Comparison of ENCODE assay signal across 29 cellular contexts in the genomic region with DNA sequence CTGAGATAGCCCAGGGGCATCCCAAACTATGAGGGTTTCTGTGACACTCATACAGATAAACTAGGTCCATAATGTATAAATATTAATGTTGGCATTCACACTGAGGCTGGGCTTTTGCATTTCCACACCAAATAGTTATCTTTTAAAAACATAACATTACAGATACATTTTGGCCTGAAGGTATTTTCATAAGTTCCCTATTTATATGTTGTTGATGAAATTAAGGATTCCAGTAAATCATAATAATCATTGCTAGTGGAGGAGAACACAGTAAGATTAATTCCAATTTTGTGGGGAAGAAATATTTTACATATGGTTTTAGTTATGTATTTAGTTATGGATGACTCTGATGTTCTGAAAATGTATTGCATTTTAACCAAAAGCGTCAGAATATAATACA.
"Had no signal": no experiment of that assay in that cellular context is flagged by ENCODE, and none has a peak within 500 bp of the region (broad histone marks: within the 10 kb centered on the region; RNA-seq: fewer than 3 reads in every experiment).

No MANE protein-coding gene starts in this region.

- H3K27ac ChIP-seq: stomach, suprapubic skin, testis, thoracic aorta, thyroid gland, tibial artery, tibial nerve, transverse colon, upper lobe of left lung, upper lobe of right lung, uterus, vagina had no signal

- H3K4me3 ChIP-seq: stomach, suprapubic skin, testis, thoracic aorta, thyroid gland, tibial artery, tibial nerve, transverse colon, upper lobe of left lung, upper lobe of right lung, uterus, vagina had no signal

- ATAC-seq: stimulated activated effector memory CD8-positive, alpha-beta T cell treated with anti-CD3 and anti-CD28 coated beads, Interleukin-12 subunit alpha, Interleukin-12 subunit beta, amount 100 ng/mL, for 72 hours; stimulated activated memory B cell treated with anti-CD40 and anti-IgM and Interleukin-4, amounts not matched to agents 10 μg/mL and 1 μg/mL and 100 μg/mL, for 72 hours; stimulated activated naive B cell treated with anti-CD40 and anti-IgM and Interleukin-4, amounts not matched to agents 10 μg/mL and 1 μg/mL and 100 μg/mL, for 72 hours; stimulated activated naive CD8-positive, alpha-beta T cell treated with anti-CD3 and anti-CD28 coated beads, Interleukin-15, amount 100 ng/mL, for 72 hours; stimulated activated naive CD8-positive, alpha-beta T cell treated with anti-CD3 and anti-CD28 coated beads, Interleukin-15, Interleukin-2, amounts not matched to agents 100 U/mL and 50 U/mL, for 24 hours; upper lobe of right lung had no signal

- H3K36me3 Mint-ChIP-seq: stimulated activated effector memory CD8-positive, alpha-beta T cell treated with anti-CD3 and anti-CD28 coated beads, Interleukin-12 subunit alpha, Interleukin-12 subunit beta, amount 100 ng/mL, for 72 hours had no signal

- H3K9me3 ChIP-seq: stomach, suprapubic skin, testis, thoracic aorta, thyroid gland, tibial artery, tibial nerve, transverse colon, upper lobe of left lung, upper lobe of right lung, uterus, vagina had no signal

- H3K4me1 ChIP-seq: stomach, suprapubic skin, testis, thyroid gland, tibial artery, tibial nerve, transverse colon, upper lobe of left lung, upper lobe of right lung, uterus, vagina had no signal

- H3K36me3 ChIP-seq: stomach, suprapubic skin, thoracic aorta, thyroid gland, tibial artery, tibial nerve, transverse colon, upper lobe of left lung, upper lobe of right lung, vagina had no signal

- DNase-seq: stimulated activated CD4-positive, alpha-beta T cell treated with anti-CD3 and anti-CD28 coated beads, Interleukin-2, amount 100 ng/mL, for 48 hours; stimulated activated CD4-positive, alpha-beta T cell treated with anti-CD3 and anti-CD28 coated beads, Interleukin-4, amount 100 ng/mL, for 1 hour; stimulated activated CD4-positive, alpha-beta T cell treated with anti-CD3 and anti-CD28 coated beads, Interleukin-4, amount 100 ng/mL, for 24 hours; stimulated activated CD4-positive, alpha-beta T cell treated with anti-CD3 and anti-CD28 coated beads, Interleukin-4, amount 100 ng/mL, for 4 hours; stimulated activated CD8-positive, alpha-beta memory T cell treated with anti-CD3 and anti-CD28 coated beads, Interleukin-4, amount 100 ng/mL, for 48 hours; stimulated activated naive B cell treated with anti-CD40 and anti-IgM and Interleukin-4, amounts not matched to agents 10 μg/mL and 1 μg/mL and 100 μg/mL, for 72 hours; stimulated activated naive CD4-positive, alpha-beta T cell; stimulated activated naive CD4-positive, alpha-beta T cell treated with Interleukin-2 at 50 U/mL for 16 hours; stimulated activated naive CD8-positive, alpha-beta T cell treated with anti-CD3 and anti-CD28 coated beads, Interleukin-15, amount 100 ng/mL, for 72 hours; stimulated activated naive CD8-positive, alpha-beta T cell treated with anti-CD3 and anti-CD28 coated beads, Interleukin-15, Interleukin-2, amounts not matched to agents 100 U/mL and 50 U/mL, for 24 hours; stomach; substantia nigra; testis; thyroid gland; tibial artery; transverse colon; trophoblast cell; upper lobe of left lung; upper lobe of right lung; uterus had no signal

- H3K4me1 Mint-ChIP-seq: stimulated activated effector memory CD8-positive, alpha-beta T cell treated with anti-CD3 and anti-CD28 coated beads, Interleukin-12 subunit alpha, Interleukin-12 subunit beta, amount 100 ng/mL, for 72 hours; stimulated activated memory B cell treated with anti-CD40 and anti-IgM and Interleukin-4, amounts not matched to agents 10 μg/mL and 1 μg/mL and 100 μg/mL, for 72 hours; stimulated activated naive B cell treated with anti-CD40 and anti-IgM and Interleukin-4, amounts not matched to agents 10 μg/mL and 1 μg/mL and 100 μg/mL, for 72 hours; stimulated activated naive CD8-positive, alpha-beta T cell treated with anti-CD3 and anti-CD28 coated beads, Interleukin-15, amount 100 ng/mL, for 72 hours had no signal

- H3K27me3 ChIP-seq: stomach, suprapubic skin, testis, thyroid gland, tibial artery, tibial nerve, transverse colon, upper lobe of left lung, upper lobe of right lung, uterus, vagina had no signal

- H3K9me3 Mint-ChIP-seq: stimulated activated memory B cell treated with anti-CD40 and anti-IgM and Interleukin-4, amounts not matched to agents 10 μg/mL and 1 μg/mL and 100 μg/mL, for 72 hours; stimulated activated naive CD8-positive, alpha-beta T cell treated with anti-CD3 and anti-CD28 coated beads, Interleukin-15, Interleukin-2, amounts not matched to agents 100 ng/mL and 50 ng/mL, for 24 hours; type B pancreatic cell had no signal

- H3K27me3 Mint-ChIP-seq: stimulated activated memory B cell treated with anti-CD40 and anti-IgM and Interleukin-4, amounts not matched to agents 10 μg/mL and 1 μg/mL and 100 μg/mL, for 72 hours; stimulated activated naive B cell treated with anti-CD40 and anti-IgM and Interleukin-4, amounts not matched to agents 10 μg/mL and 1 μg/mL and 100 μg/mL, for 72 hours; stimulated activated naive CD8-positive, alpha-beta T cell treated with anti-CD3 and anti-CD28 coated beads, Interleukin-15, amount 100 ng/mL, for 72 hours; stimulated activated naive CD8-positive, alpha-beta T cell treated with anti-CD3 and anti-CD28 coated beads, Interleukin-15, Interleukin-2, amounts not matched to agents 100 ng/mL and 50 ng/mL, for 24 hours; type B pancreatic cell had no signal

- H3K4me3 Mint-ChIP-seq: stimulated activated effector memory CD8-positive, alpha-beta T cell treated with anti-CD3 and anti-CD28 coated beads, Interleukin-12 subunit alpha, Interleukin-12 subunit beta, amount 100 ng/mL, for 72 hours; stimulated activated memory B cell treated with anti-CD40 and anti-IgM and Interleukin-4, amounts not matched to agents 10 μg/mL and 1 μg/mL and 100 μg/mL, for 72 hours; stimulated activated naive B cell treated with anti-CD40 and anti-IgM and Interleukin-4, amounts not matched to agents 10 μg/mL and 1 μg/mL and 100 μg/mL, for 72 hours; stimulated activated naive CD8-positive, alpha-beta T cell treated with anti-CD3 and anti-CD28 coated beads, Interleukin-15, amount 100 ng/mL, for 72 hours; stimulated activated naive CD8-positive, alpha-beta T cell treated with anti-CD3 and anti-CD28 coated beads, Interleukin-15, Interleukin-2, amounts not matched to agents 100 ng/mL and 50 ng/mL, for 24 hours; type B pancreatic cell had no signal

- FAIRE-seq: urothelium cell line had no signal

- H3K27ac Mint-ChIP-seq: stimulated activated effector memory CD8-positive, alpha-beta T cell treated with anti-CD3 and anti-CD28 coated beads, Interleukin-12 subunit alpha, Interleukin-12 subunit beta, amount 100 ng/mL, for 72 hours; stimulated activated memory B cell treated with anti-CD40 and anti-IgM and Interleukin-4, amounts not matched to agents 10 μg/mL and 1 μg/mL and 100 μg/mL, for 72 hours; stimulated activated naive B cell treated with anti-CD40 and anti-IgM and Interleukin-4, amounts not matched to agents 10 μg/mL and 1 μg/mL and 100 μg/mL, for 72 hours; stimulated activated naive CD8-positive, alpha-beta T cell treated with anti-CD3 and anti-CD28 coated beads, Interleukin-15, amount 100 ng/mL, for 72 hours; stimulated activated naive CD8-positive, alpha-beta T cell treated with anti-CD3 and anti-CD28 coated beads, Interleukin-15, Interleukin-2, amounts not matched to agents 100 ng/mL and 50 ng/mL, for 24 hours; type B pancreatic cell had no signal
